ENCODE assay signal across 7 cellular contexts in the genomic region with DNA sequence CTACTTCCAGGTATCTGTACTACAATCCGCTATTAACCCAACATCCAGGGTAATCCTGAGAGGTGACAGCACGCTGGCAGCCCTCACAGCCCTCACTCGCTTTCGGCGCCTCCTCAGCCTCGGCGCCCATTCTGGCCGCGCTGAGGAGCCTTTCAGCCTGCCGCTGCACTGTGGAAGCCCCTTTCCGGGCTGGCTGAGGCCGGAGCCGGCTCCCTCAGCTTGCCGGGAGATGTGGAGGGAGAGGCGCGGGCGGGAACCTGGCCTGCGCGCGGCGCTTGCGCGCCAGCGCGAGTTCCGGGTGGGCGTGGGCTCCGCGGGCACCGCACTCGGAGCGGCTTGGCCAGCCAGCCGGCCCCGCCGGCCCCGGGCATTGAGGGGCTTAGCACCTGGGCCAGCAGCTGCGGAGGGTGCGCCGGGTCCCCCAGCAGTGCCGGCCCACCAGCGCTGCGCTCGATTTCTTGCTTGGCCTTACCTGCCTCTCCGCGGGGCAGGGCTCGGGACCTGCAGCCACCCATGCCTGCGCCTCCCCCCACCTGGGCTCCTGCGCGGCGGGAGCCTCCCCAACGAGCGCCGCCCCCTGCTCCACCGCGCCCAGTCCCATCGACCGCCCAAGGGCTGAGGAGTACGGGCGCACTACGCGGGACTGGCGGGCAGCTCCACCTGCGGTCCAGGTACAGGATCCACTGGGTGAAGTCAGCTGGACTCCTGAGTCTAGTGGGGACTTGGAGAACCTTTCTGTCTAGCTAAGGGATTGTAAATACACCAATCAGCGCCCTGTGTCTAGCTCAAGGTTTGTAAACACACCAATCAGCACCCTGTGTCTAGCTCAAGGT.
DNase-seq lines count a peak whose midpoint lies in the region; ATAC-seq and TF ChIP-seq lines count a peak whose summit lies in the region.

No MANE protein-coding gene starts in this region.

- H3K27me3 ChIP-seq in GM23338 (ENCODE audit: insufficient read depth) (peaks cover 5% of the 10 kb centered on the region; the same call in 1 of the 2 replicates), rectal smooth muscle tissue (ENCODE audit: control insufficient read depth, insufficient read depth, low read length) (no peaks in the 10 kb centered on the region)

- peak overlapping the region; percentile 77 for H3K4me3 Mint-ChIP-seq in GM23338

- H3K36me3 Mint-ChIP-seq in GM23338 (ENCODE audit: low read depth) = no peaks in the 10 kb centered on the region

- no peaks in the 10 kb centered on the region for H3K36me3 ChIP-seq in GM23338 (ENCODE audit: insufficient read depth)
- H3K36me3 ChIP-seq in rectal smooth muscle tissue (ENCODE audit: control insufficient read depth, insufficient read depth, low read length) = no peaks in the 10 kb centered on the region

- H3K27ac ChIP-seq in GM23338 (ENCODE audit: low read depth) (no peak overlapping the region), rectal smooth muscle tissue (ENCODE audit: low read depth, low read length) (no peak overlapping the region)

- H3K4me2 ChIP-seq in GM23338 = peak overlapping the region; percentile 78

- peak; percentile 86 for ATAC-seq in GM23338

- no peaks in the 10 kb centered on the region for H3K79me2 ChIP-seq in GM23338 (replicated peaks; ENCODE audit: insufficient read depth)

- H3K4me3 ChIP-seq in GM23338 = peak overlapping the region; percentile 62
- H3K4me3 ChIP-seq in foreskin fibroblast (ENCODE audit: low read depth in 1 of 2, low read length in 2 of 2) = peak overlapping the region; percentile 33 to 60
- H3K4me3 ChIP-seq in rectal smooth muscle tissue (ENCODE audit: low read length) = peak overlapping the region; percentile 52

- H4K20me1 ChIP-seq in GM23338 (replicated peaks; ENCODE audit: insufficient read depth) = no peaks in the 10 kb centered on the region

- no peaks in the 10 kb centered on the region for H3K4me1 Mint-ChIP-seq in GM23338

- TF ChIP-seq CTCF in GM23338 (conservative IDR thresholded peaks at IDR 0.05; ENCODE audit: low read depth in 2 of 2) (no peak), foreskin fibroblast (IDR thresholded peaks at IDR 0.05; ENCODE audit: low read depth, low read length) (no peak)

- H3K4me1 ChIP-seq in GM23338 (ENCODE audit: insufficient read depth) (no peaks in the 10 kb centered on the region), rectal smooth muscle tissue (ENCODE audit: control insufficient read depth, insufficient read depth, low read length) (no peaks in the 10 kb centered on the region)

- H3K9ac ChIP-seq in rectal smooth muscle tissue (ENCODE audit: low read length) = no peak overlapping the region

- H3F3A ChIP-seq in GM23338 (replicated peaks; ENCODE audit: low read depth) = no peaks in the 10 kb centered on the region

- DNase-seq in GM23338 (ENCODE audit: low spot score) (peak; percentile 60), foreskin fibroblast (peak in 1 of 2 donors; percentile 37), mesenteric fat pad (ENCODE audit: low spot score) (no peak), cerebellum (ENCODE audit: low spot score) (no peak), NCI-H1417 treated with DMSO at 0.1 percent for 48 hours (lab: John Stamatoyannopoulos, UW) (no peak)
- DNase-seq in activated CD4-positive, alpha-beta T cell treated with anti-CD3 and anti-CD28 coated beads, Interleukin-2, amount 50 U/mL, for 48 hours = peak; percentile 37 to 42

- H3K27me3 Mint-ChIP-seq in GM23338 (ENCODE audit: insufficient read depth, low read depth, poor library complexity) = peaks cover 13% of the 10 kb centered on the region

- H3K9me3 Mint-ChIP-seq in GM23338 = no peaks in the 10 kb centered on the region

- peaks cover 6% of the 10 kb centered on the region for H3K9me2 ChIP-seq in GM23338 (ENCODE audit: insufficient read depth)

- peak overlapping the region; percentile 97 for H2AFZ ChIP-seq in GM23338

- H3K27ac Mint-ChIP-seq in GM23338 = no peak overlapping the region

TF ChIP-seq in GM23338, 12 proteins besides CTCF, POLR2A, EP300 and RAD21:
- TF ChIP-seq EZH2phosphoT487 (IDR thresholded peaks at IDR 0.05; ENCODE audit: unreplicated experiment) = no peak
- no peak for TF ChIP-seq EZH2 (IDR thresholded peaks at IDR 0.05; ENCODE audit: low read depth, unreplicated experiment)
- TF ChIP-seq, protein P1, sequence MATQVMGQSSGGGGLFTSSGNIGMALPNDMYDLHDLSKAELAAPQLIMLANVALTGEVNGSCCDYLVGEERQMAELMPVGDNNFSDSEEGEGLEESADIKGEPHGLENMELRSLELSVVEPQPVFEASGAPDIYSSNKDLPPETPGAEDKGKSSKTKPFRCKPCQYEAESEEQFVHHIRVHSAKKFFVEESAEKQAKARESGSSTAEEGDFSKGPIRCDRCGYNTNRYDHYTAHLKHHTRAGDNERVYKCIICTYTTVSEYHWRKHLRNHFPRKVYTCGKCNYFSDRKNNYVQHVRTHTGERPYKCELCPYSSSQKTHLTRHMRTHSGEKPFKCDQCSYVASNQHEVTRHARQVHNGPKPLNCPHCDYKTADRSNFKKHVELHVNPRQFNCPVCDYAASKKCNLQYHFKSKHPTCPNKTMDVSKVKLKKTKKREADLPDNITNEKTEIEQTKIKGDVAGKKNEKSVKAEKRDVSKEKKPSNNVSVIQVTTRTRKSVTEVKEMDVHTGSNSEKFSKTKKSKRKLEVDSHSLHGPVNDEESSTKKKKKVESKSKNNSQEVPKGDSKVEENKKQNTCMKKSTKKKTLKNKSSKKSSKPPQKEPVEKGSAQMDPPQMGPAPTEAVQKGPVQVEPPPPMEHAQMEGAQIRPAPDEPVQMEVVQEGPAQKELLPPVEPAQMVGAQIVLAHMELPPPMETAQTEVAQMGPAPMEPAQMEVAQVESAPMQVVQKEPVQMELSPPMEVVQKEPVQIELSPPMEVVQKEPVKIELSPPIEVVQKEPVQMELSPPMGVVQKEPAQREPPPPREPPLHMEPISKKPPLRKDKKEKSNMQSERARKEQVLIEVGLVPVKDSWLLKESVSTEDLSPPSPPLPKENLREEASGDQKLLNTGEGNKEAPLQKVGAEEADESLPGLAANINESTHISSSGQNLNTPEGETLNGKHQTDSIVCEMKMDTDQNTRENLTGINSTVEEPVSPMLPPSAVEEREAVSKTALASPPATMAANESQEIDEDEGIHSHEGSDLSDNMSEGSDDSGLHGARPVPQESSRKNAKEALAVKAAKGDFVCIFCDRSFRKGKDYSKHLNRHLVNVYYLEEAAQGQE (IDR thresholded peaks at IDR 0.05; ENCODE audit: unreplicated experiment) = no peak
- TF ChIP-seq, protein P2, sequence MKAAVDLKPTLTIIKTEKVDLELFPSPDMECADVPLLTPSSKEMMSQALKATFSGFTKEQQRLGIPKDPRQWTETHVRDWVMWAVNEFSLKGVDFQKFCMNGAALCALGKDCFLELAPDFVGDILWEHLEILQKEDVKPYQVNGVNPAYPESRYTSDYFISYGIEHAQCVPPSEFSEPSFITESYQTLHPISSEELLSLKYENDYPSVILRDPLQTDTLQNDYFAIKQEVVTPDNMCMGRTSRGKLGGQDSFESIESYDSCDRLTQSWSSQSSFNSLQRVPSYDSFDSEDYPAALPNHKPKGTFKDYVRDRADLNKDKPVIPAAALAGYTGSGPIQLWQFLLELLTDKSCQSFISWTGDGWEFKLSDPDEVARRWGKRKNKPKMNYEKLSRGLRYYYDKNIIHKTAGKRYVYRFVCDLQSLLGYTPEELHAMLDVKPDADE (IDR thresholded peaks at IDR 0.05) = 0 out of 2 replicates have a peak, but pooled peaks have one; percentile 16
- no peak for TF ChIP-seq JUNB (IDR thresholded peaks at IDR 0.05; ENCODE audit: unreplicated experiment)
- no peak for TF ChIP-seq POLR2AphosphoS5 (IDR thresholded peaks at IDR 0.05; ENCODE audit: low read depth)

Comparison
In these comparisons a context has a peak if more than half of its experiments do, and no peak if none do; other contexts are left out.
1. DNase-seq: peak in GM23338 (single experiment) and activated CD4-positive, alpha-beta T cell treated with anti-CD3 and anti-CD28 coated beads, Interleukin-2, amount 50 U/mL, for 48 hours (2 of 2); none in mesenteric fat pad (single experiment), cerebellum (single experiment) and NCI-H1417 treated with DMSO at 0.1 percent for 48 hours (single experiment).
2. Peak in every context shown above with its lines, with median percentiles within 50 percentile points of each other: H3K4me3 ChIP-seq.